18 cellular contexts compared by ENCODE assay signal in the genomic region with DNA sequence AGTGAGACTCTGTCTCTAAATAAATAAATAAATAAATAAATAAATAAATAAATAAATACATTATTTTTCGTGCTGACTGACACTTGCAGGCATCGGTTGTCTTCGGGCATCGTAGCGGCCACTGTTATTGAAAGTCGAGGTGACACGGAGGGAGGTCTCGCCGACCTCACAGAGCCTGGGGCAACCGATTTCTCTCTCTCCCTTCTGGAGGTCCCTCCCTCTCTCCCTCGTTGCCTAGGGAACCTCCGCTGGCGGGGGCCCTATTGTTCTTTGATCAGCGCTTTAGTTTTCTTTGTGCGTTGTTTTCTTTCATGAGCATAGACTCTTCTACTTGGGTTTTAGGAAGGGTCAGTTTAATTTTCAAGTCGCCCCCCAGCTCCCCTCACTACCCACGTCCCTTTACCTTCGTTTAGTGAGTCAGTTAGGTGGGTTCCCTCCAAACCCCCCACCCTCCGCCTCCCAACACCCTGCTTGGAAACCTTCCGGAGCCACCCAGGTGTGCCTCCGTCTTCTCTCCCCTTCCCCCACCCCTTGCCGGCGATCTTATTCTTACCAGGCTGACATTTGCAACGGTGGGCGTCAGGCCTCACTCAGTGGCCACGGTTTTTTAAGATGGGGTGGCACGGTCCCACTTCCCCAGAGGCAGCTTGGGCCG.
DNase-seq lines count a peak whose midpoint lies in the region; ATAC-seq and TF ChIP-seq lines count a peak whose summit lies in the region.
"Had no signal": no experiment of that assay in that cellular context is flagged by ENCODE, and none has a peak within 500 bp of the region (broad histone marks: within the 10 kb centered on the region; RNA-seq: fewer than 3 reads in every experiment).

No MANE protein-coding gene starts in this region.

- no peak overlapping the region for H2BK120ac ChIP-seq in H9 (ENCODE audit: low read depth, low read length, poor library complexity, severe bottlenecking)

- H3K36me3 ChIP-seq in endodermal cell (ENCODE audit: control insufficient read depth, insufficient read depth, low read length) (no peaks in the 10 kb centered on the region), parathyroid adenoma (ENCODE audit: control insufficient read depth, insufficient read depth, low read length) (no peaks in the 10 kb centered on the region)
- H3K36me3 ChIP-seq: thyroid gland had no signal

- H3K18ac ChIP-seq in H9 (ENCODE audit: insufficient read length, low read depth, low read length) = no peak overlapping the region

- no peak overlapping the region for H2AFZ ChIP-seq in H9 (ENCODE audit: low read length)
- no peak overlapping the region for H2AFZ ChIP-seq in parathyroid adenoma

- no peak overlapping the region for H3K14ac ChIP-seq in H9 (ENCODE audit: insufficient read depth, low read length)

- no peaks in the 10 kb centered on the region for H3K4me1 ChIP-seq in H9 (ENCODE audit: insufficient read depth, low read length)
- H3K4me1 ChIP-seq in endodermal cell (ENCODE audit: control insufficient read depth, insufficient read depth, low read length) = peaks cover 4% of the 10 kb centered on the region
- no peaks in the 10 kb centered on the region for H3K4me1 ChIP-seq in parathyroid adenoma
- no peaks in the 10 kb centered on the region for H3K4me1 ChIP-seq in foreskin keratinocyte
- H3K4me1 ChIP-seq: psoas muscle, thyroid gland had no signal

- CTCF ChIA-PET in activated naive CD4-positive, alpha-beta T cell treated with anti-CD3 and anti-CD28 coated beads, Interleukin-2, amount 10 ng/mL, durations not matched to agents 7 days and 5 days (lab: Charles Lee) = no interaction called here

- no peak overlapping the region for H2BK12ac ChIP-seq in H9 (ENCODE audit: insufficient read length, low read depth, low read length)

- H3K9me3 ChIP-seq in H9 (ENCODE audit: control insufficient read depth, low read depth, low read length) = peaks cover 41% of the 10 kb centered on the region
- H3K9me3 ChIP-seq in endodermal cell (ENCODE audit: control insufficient read depth, low read length) = no peaks in the 10 kb centered on the region
- H3K9me3 ChIP-seq in parathyroid adenoma (ENCODE audit: control insufficient read depth, low read length) = no peaks in the 10 kb centered on the region
- H3K9me3 ChIP-seq: psoas muscle, thyroid gland had no signal

- H3K79me1 ChIP-seq in H9 (ENCODE audit: insufficient read depth, low read depth, low read length, poor library complexity, severe bottlenecking) = no peaks in the 10 kb centered on the region

- no peak for TF ChIP-seq CTCF in H9 (conservative IDR thresholded peaks at IDR 0.05)
- peak; percentile 53 for TF ChIP-seq CTCF in endodermal cell (conservative IDR thresholded peaks at IDR 0.05)
- no peak for TF ChIP-seq CTCF in parathyroid adenoma (IDR thresholded peaks at IDR 0.05)
- TF ChIP-seq CTCF in foreskin keratinocyte (conservative IDR thresholded peaks at IDR 0.05) = no peak

- H3K4me1 Mint-ChIP-seq in H9 (no peaks in the 10 kb centered on the region), endodermal cell (peaks cover 17% of the 10 kb centered on the region)
- H3K4me1 Mint-ChIP-seq in activated naive CD4-positive, alpha-beta T cell treated with anti-CD3 and anti-CD28 coated beads, Interleukin-2, amount 10 ng/mL, durations not matched to agents 7 days and 5 days = peaks cover 2% of the 10 kb centered on the region
- H3K4me1 Mint-ChIP-seq: brain had no signal

- no peak for ATAC-seq in foreskin keratinocyte
- ATAC-seq in HG02623 (IDR thresholded peaks at IDR 0.05; ENCODE audit: unreplicated experiment) = no peak
- ATAC-seq: psoas muscle had no signal

- no peak overlapping the region for H3K56ac ChIP-seq in H9 (ENCODE audit: insufficient read length, low read depth, low read length)

- H4K5ac ChIP-seq in H9 (ENCODE audit: insufficient read length, low read depth, low read length) = no peak overlapping the region

- no peak overlapping the region for H2AK5ac ChIP-seq in H9 (ENCODE audit: insufficient read length, low read length)

- H3K9me3 Mint-ChIP-seq in H9 = peaks cover 90 to 92% of the 10 kb centered on the region in 2 experiments
- H3K9me3 Mint-ChIP-seq in endodermal cell = peaks cover 73% of the 10 kb centered on the region
- H3K9me3 Mint-ChIP-seq in activated naive CD4-positive, alpha-beta T cell treated with anti-CD3 and anti-CD28 coated beads, Interleukin-2, amount 10 ng/mL, durations not matched to agents 7 days and 5 days = peaks cover 33% of the 10 kb centered on the region

- H3K9ac ChIP-seq in H9 (ENCODE audit: extremely low read depth, insufficient read length, low read length) (no peak overlapping the region), endodermal cell (ENCODE audit: extremely low read depth, low read length, poor library complexity, severe bottlenecking) (peak overlapping the region; percentile 68), parathyroid adenoma (no peak overlapping the region)

- no peak overlapping the region for H4K91ac ChIP-seq in H9 (ENCODE audit: insufficient read length, low read depth, low read length)

- no peak overlapping the region for H3K27ac ChIP-seq in H9 (ENCODE audit: insufficient read length, low read depth, low read length)
- H3K27ac ChIP-seq in endodermal cell (ENCODE audit: low read depth, low read length) = peak overlapping the region; percentile 75
- no peak overlapping the region for H3K27ac ChIP-seq in parathyroid adenoma
- no peak overlapping the region for H3K27ac ChIP-seq in foreskin keratinocyte
- H3K27ac ChIP-seq: psoas muscle, SK-N-MC, thyroid gland had no signal

- H3T11ph ChIP-seq in H9 (ENCODE audit: low read length) = no peak overlapping the region

- no peak overlapping the region for H3K4me3 Mint-ChIP-seq in H9
- H3K4me3 Mint-ChIP-seq in endodermal cell = peak overlapping the region; percentile 67
- no peak overlapping the region for H3K4me3 Mint-ChIP-seq in activated naive CD4-positive, alpha-beta T cell treated with anti-CD3 and anti-CD28 coated beads, Interleukin-2, amount 10 ng/mL, durations not matched to agents 7 days and 5 days
- H3K4me3 Mint-ChIP-seq: CD4-positive, alpha-beta T cell had no signal

- H3K4me3 ChIP-seq in endodermal cell (ENCODE audit: low read length) = peak overlapping the region; percentile 69
- H3K4me3 ChIP-seq in parathyroid adenoma (ENCODE audit: low read depth, low read length) = no peak overlapping the region
- H3K4me3 ChIP-seq: psoas muscle, SK-N-MC, thyroid gland had no signal

- H3K27me3 Mint-ChIP-seq in H9 (ENCODE audit: low read depth) (peaks cover 10% of the 10 kb centered on the region), endodermal cell (ENCODE audit: insufficient read depth) (peaks cover 1% of the 10 kb centered on the region)
- peaks cover 17% of the 10 kb centered on the region for H3K27me3 Mint-ChIP-seq in activated naive CD4-positive, alpha-beta T cell treated with anti-CD3 and anti-CD28 coated beads, Interleukin-2, amount 10 ng/mL, durations not matched to agents 7 days and 5 days

- H3K4me2 ChIP-seq in H9 (ENCODE audit: insufficient read depth, insufficient read length, low read length) (no peak overlapping the region), parathyroid adenoma (ENCODE audit: low read length) (peak overlapping the region; percentile 29)

- H3K27ac Mint-ChIP-seq in H9 (no peak overlapping the region), endodermal cell (peak overlapping the region; percentile 99)
- H3K27ac Mint-ChIP-seq in activated naive CD4-positive, alpha-beta T cell treated with anti-CD3 and anti-CD28 coated beads, Interleukin-2, amount 10 ng/mL, durations not matched to agents 7 days and 5 days = no peak overlapping the region
- H3K27ac Mint-ChIP-seq: brain; CD4-positive, alpha-beta T cell had no signal

- no peak overlapping the region for H3K4ac ChIP-seq in H9 (ENCODE audit: low read depth, low read length)

- H3K79me2 ChIP-seq in H9 (ENCODE audit: insufficient read depth, low read length) = no peaks in the 10 kb centered on the region
- no peaks in the 10 kb centered on the region for H3K79me2 ChIP-seq in parathyroid adenoma

- H2BK20ac ChIP-seq in H9 (ENCODE audit: low read depth, low read length, poor library complexity, severe bottlenecking) = no peak overlapping the region

- H3K23ac ChIP-seq in H9 (ENCODE audit: insufficient read length, low read depth, low read length) = no peak overlapping the region

- H2BK15ac ChIP-seq in H9 (ENCODE audit: low read depth, low read length) = no peak overlapping the region

- H3K36me3 Mint-ChIP-seq in H9 (ENCODE audit: insufficient read depth in 1 of 3, low read depth in 3 of 3) (peaks cover 34 to 38% (median 34%) of the 10 kb centered on the region in 3 experiments), endodermal cell (ENCODE audit: low read depth) (peaks cover 32% of the 10 kb centered on the region)
- peaks cover 4% of the 10 kb centered on the region for H3K36me3 Mint-ChIP-seq in activated naive CD4-positive, alpha-beta T cell treated with anti-CD3 and anti-CD28 coated beads, Interleukin-2, amount 10 ng/mL, durations not matched to agents 7 days and 5 days
- H3K36me3 Mint-ChIP-seq: brain had no signal

- WGBS in H9 (ENCODE audit: extremely low coverage, insufficient read length, low lambda C conversion rate) = no CpG with 5 or more reads among the region's 28 CpGs
- 17% methylated on average over 20 of the region's 28 CpGs; no CpG with 5 or more reads in 1 of the 2 experiments for WGBS in endodermal cell (ENCODE audit: insufficient coverage in 1 of 2, insufficient read length in 1 of 2), 2 experiments

- no peak overlapping the region for H4K8ac ChIP-seq in H9 (replicated peaks; ENCODE audit: insufficient read length, low read depth, low read length)

- H3K27me3 ChIP-seq in H9 (ENCODE audit: insufficient read depth, low read length) (no peaks in the 10 kb centered on the region), endodermal cell (ENCODE audit: control insufficient read depth, insufficient read depth, low read length, poor library complexity, severe bottlenecking) (no peaks in the 10 kb centered on the region), parathyroid adenoma (ENCODE audit: control insufficient read depth, insufficient read depth, low read length) (no peaks in the 10 kb centered on the region), foreskin keratinocyte (no peaks in the 10 kb centered on the region)
- H3K27me3 ChIP-seq: thyroid gland had no signal

- DNase-seq in H9 (peak; percentile 76), NCI-H1105 treated with DMSO at 0.1 percent for 48 hours (lab: John Stamatoyannopoulos, UW) (peak; percentile 41), endodermal cell (peak; percentile 85), foreskin keratinocyte (no peak)
- DNase-seq in activated naive CD4-positive, alpha-beta T cell treated with anti-CD3 and anti-CD28 coated beads, Interleukin-2, amount 10 ng/mL, durations not matched to agents 7 days and 5 days = no peak
- DNase-seq: activated CD8-positive, alpha-beta memory T cell treated with anti-CD3 and anti-CD28 coated beads for 24 hours; activated gamma-delta T cell treated with Interleukin-2 at 50 U/mL for 16 hours; CD4-positive, alpha-beta T cell; effector CD8-positive, alpha-beta T cell; EL; kidney; psoas muscle; stimulated activated CD8-positive, alpha-beta memory T cell treated with anti-CD3 and anti-CD28 coated beads, Interleukin-4, amount 100 ng/mL, for 48 hours; thyroid gland had no signal

- H3K23me2 ChIP-seq in H9 (ENCODE audit: insufficient read length, low read depth, low read length, poor library complexity, severe bottlenecking) = no peaks in the 10 kb centered on the region

- no peak overlapping the region for H2BK5ac ChIP-seq in H9 (ENCODE audit: insufficient read length, low read length)

- H4K20me1 ChIP-seq in H9 (ENCODE audit: control insufficient read depth, insufficient read depth, insufficient read length) = no peaks in the 10 kb centered on the region

Comparison
In these comparisons a context has a peak if more than half of its experiments do, and no peak if none do; other contexts are left out.
1. DNase-seq: peak in H9 (single experiment), NCI-H1105 treated with DMSO at 0.1 percent for 48 hours (single experiment) and endodermal cell (single experiment); none in foreskin keratinocyte (0 of 2) and activated naive CD4-positive, alpha-beta T cell treated with anti-CD3 and anti-CD28 coated beads, Interleukin-2, amount 10 ng/mL, durations not matched to agents 7 days and 5 days (single experiment).